Comparison of ENCODE assay signal across 31 cellular contexts in genomic region chr16:28503470-28504259, GRCh38. TPM values are rescaled to one million over a fixed set of nuclear protein-coding genes. Genes with fewer than 3 reads are reported as not detected.
DNase-seq lines count a peak whose midpoint lies in the region; ATAC-seq and TF ChIP-seq lines count a peak whose summit lies in the region.
"Had no signal": no experiment of that assay in that cellular context is flagged by ENCODE, and none has a peak within 500 bp of the region (broad histone marks: within the 10 kb centered on the region; RNA-seq: fewer than 3 reads in every experiment).

No MANE protein-coding gene starts in this region.

- no peak for DNase-seq in CD4-positive, alpha-beta memory T cell
- DNase-seq in H7: peak; percentile 60
- DNase-seq in RWPE2 (ENCODE audit: low spot score): no peak
- DNase-seq in stimulated activated effector memory CD8-positive, alpha-beta T cell treated with anti-CD3 and anti-CD28 coated beads, Interleukin-12 subunit alpha, Interleukin-12 subunit beta, amount 100 ng/mL, for 72 hours (ENCODE audit: low spot score in 2 of 2): no peak
- no peak for DNase-seq in T-helper 2 cell treated with Interferon-gamma antibody and Interleukin-4, amounts not matched to agents 5 μg/mL and 100 μg/mL, for 36 hours (ENCODE audit: low spot score)
- no peak for DNase-seq in caudate nucleus (lab: John Stamatoyannopoulos, UW)
- DNase-seq: activated CD4-positive, alpha-beta memory T cell treated with anti-CD3 and anti-CD28 coated beads for 36 hours; aorta; CD4-positive, alpha-beta T cell; effector memory CD4-positive, alpha-beta T cell; EL; erythroblast; H9; heart left ventricle; KBM-7; left cardiac atrium; mammary epithelial cell; NCI-H1417 treated with DMSO at 0.1 percent for 48 hours; NCI-H2081 treated with DMSO at 0.1 percent for 48 hours; nephron progenitor cell; OCI-M1; pancreas; Right ventricle myocardium superior had no signal

- H3K4me1 ChIP-seq in CD4-positive, alpha-beta memory T cell (ENCODE audit: insufficient read depth, low read length): peaks cover 15% of the 10 kb centered on the region
- H3K4me1 ChIP-seq in RWPE2 (ENCODE audit: insufficient read depth, poor library complexity, severe bottlenecking): no peaks in the 10 kb centered on the region
- H3K4me1 ChIP-seq: pancreas had no signal

- H3K4me3 Mint-ChIP-seq in CD4-positive, alpha-beta memory T cell: no peak overlapping the region
- H3K4me3 Mint-ChIP-seq in stimulated activated effector memory CD8-positive, alpha-beta T cell treated with anti-CD3 and anti-CD28 coated beads, Interleukin-12 subunit alpha, Interleukin-12 subunit beta, amount 100 ng/mL, for 72 hours: no peak overlapping the region
- no peak overlapping the region for H3K4me3 Mint-ChIP-seq in T-helper 2 cell treated with Interferon-gamma antibody and Interleukin-4, amounts not matched to agents 5 μg/mL and 100 μg/mL, for 36 hours
- H3K4me3 Mint-ChIP-seq: activated CD4-positive, alpha-beta memory T cell treated with anti-CD3 and anti-CD28 coated beads for 36 hours; activated T-helper 17 cell treated with anti-CD3 and anti-CD28 coated beads, Interleukin-2, amount 50 U/mL, for 72 hours; CD4-positive, alpha-beta T cell; H9; nephron progenitor cell; type B pancreatic cell had no signal

- H3K27me3 ChIP-seq in CD4-positive, alpha-beta memory T cell (ENCODE audit: insufficient read depth, low read length): no peaks in the 10 kb centered on the region
- no peaks in the 10 kb centered on the region; the same call in 1 of the 2 replicates for H3K27me3 ChIP-seq in H7 (ENCODE audit: control insufficient read depth, insufficient read depth, low read length)
- no peaks in the 10 kb centered on the region for H3K27me3 ChIP-seq in RWPE2 (ENCODE audit: insufficient read depth, poor library complexity, severe bottlenecking)
- H3K27me3 ChIP-seq: pancreas had no signal

- no peaks in the 10 kb centered on the region for H3K9me3 ChIP-seq in CD4-positive, alpha-beta memory T cell (ENCODE audit: control insufficient read depth in 1 of 2, low read length in 2 of 2)
- no peaks in the 10 kb centered on the region for H3K9me3 ChIP-seq in RWPE2 (ENCODE audit: severe bottlenecking)
- H3K9me3 ChIP-seq: heart left ventricle, pancreas had no signal

- no peak overlapping the region for H3K4me3 ChIP-seq in CD4-positive, alpha-beta memory T cell (ENCODE audit: low read length in 2 of 2)
- H3K4me3 ChIP-seq in H7 (ENCODE audit: insufficient read depth, low read depth, low read length) (no peak overlapping the region), RWPE2 (ENCODE audit: severe bottlenecking) (no peak overlapping the region)
- H3K4me3 ChIP-seq: cardiac muscle cell, coronary artery, heart left ventricle, pancreas had no signal

- peak; percentile 35; the same call in 2 of the 3 replicates for ATAC-seq in RWPE2 (ENCODE audit: low read depth)
- no peak for ATAC-seq in stimulated activated effector memory CD8-positive, alpha-beta T cell treated with anti-CD3 and anti-CD28 coated beads, Interleukin-12 subunit alpha, Interleukin-12 subunit beta, amount 100 ng/mL, for 72 hours
- ATAC-seq in GM21390 (IDR thresholded peaks at IDR 0.05; ENCODE audit: unreplicated experiment): no peak
- ATAC-seq: activated naive CD4-positive, alpha-beta T cell treated with anti-CD3 and anti-CD28 coated beads, Interleukin-2, amount 50 U/mL, for 72 hours; activated T-helper 17 cell treated with anti-CD3 and anti-CD28 coated beads, Interleukin-2, amount 50 U/mL, for 72 hours; heart left ventricle; left cardiac atrium; pancreas had no signal

- POLR2A ChIA-PET in CD4-positive, alpha-beta memory T cell (lab: Charles Lee; ENCODE audit: partially characterized antibody): interaction anchor here (1.7 to 2.6 kb wide), 3 partner anchors 9 to 31 kb away, joined by 4 to 17 read pairs (median 12); partner anchors contain the start of gene APOBR

- H3K36me3 Mint-ChIP-seq in CD4-positive, alpha-beta memory T cell: peaks cover 0 to 4% of the 10 kb centered on the region in 2 donors
- H3K36me3 Mint-ChIP-seq in stimulated activated effector memory CD8-positive, alpha-beta T cell treated with anti-CD3 and anti-CD28 coated beads, Interleukin-12 subunit alpha, Interleukin-12 subunit beta, amount 100 ng/mL, for 72 hours: peaks cover 2% of the 10 kb centered on the region
- peaks cover 5% of the 10 kb centered on the region for H3K36me3 Mint-ChIP-seq in T-helper 2 cell treated with Interferon-gamma antibody and Interleukin-4, amounts not matched to agents 5 μg/mL and 100 μg/mL, for 36 hours (ENCODE audit: low read depth)
- H3K36me3 Mint-ChIP-seq: activated CD4-positive, alpha-beta memory T cell treated with anti-CD3 and anti-CD28 coated beads for 36 hours; activated naive CD4-positive, alpha-beta T cell treated with anti-CD3 and anti-CD28 coated beads, Interleukin-2, amount 50 U/mL, for 72 hours; type B pancreatic cell had no signal

- intact Hi-C loops in CD4-positive, alpha-beta memory T cell (cut with micrococcal nuclease): no loop called here

- CTCF ChIA-PET in CD4-positive, alpha-beta memory T cell (lab: Charles Lee; ENCODE audit: partially characterized antibody): interaction anchor here (1.4 kb wide), 1 partner anchor 12 kb away, joined by 4 read pairs; no protein-coding TSS in a partner anchor

- no peak for TF ChIP-seq CTCF in RWPE2 (IDR thresholded peaks at IDR 0.05; ENCODE audit: poor library complexity, severe bottlenecking)

- H3K27ac Mint-ChIP-seq in CD4-positive, alpha-beta memory T cell: peak overlapping the region in 4 of 7 donors; percentile 22 to 70 (median 67)
- peak overlapping the region; percentile 76 for H3K27ac Mint-ChIP-seq in stimulated activated effector memory CD8-positive, alpha-beta T cell treated with anti-CD3 and anti-CD28 coated beads, Interleukin-12 subunit alpha, Interleukin-12 subunit beta, amount 100 ng/mL, for 72 hours
- H3K27ac Mint-ChIP-seq in T-helper 2 cell treated with Interferon-gamma antibody and Interleukin-4, amounts not matched to agents 5 μg/mL and 100 μg/mL, for 36 hours: no peak overlapping the region
- H3K27ac Mint-ChIP-seq: activated CD4-positive, alpha-beta memory T cell treated with anti-CD3 and anti-CD28 coated beads for 36 hours; activated naive CD4-positive, alpha-beta T cell treated with anti-CD3 and anti-CD28 coated beads, Interleukin-2, amount 50 U/mL, for 72 hours; activated T-helper 17 cell treated with anti-CD3 and anti-CD28 coated beads, Interleukin-2, amount 50 U/mL, for 72 hours; CD4-positive, alpha-beta T cell; nephron progenitor cell; type B pancreatic cell had no signal

- no peak overlapping the region for H3K27ac ChIP-seq in CD4-positive, alpha-beta memory T cell (ENCODE audit: low read depth, low read length)
- H3K27ac ChIP-seq in RWPE2 (ENCODE audit: poor library complexity, severe bottlenecking) (no peak overlapping the region), caudate nucleus (ENCODE audit: low read depth, low read length) (no peak overlapping the region)
- H3K27ac ChIP-seq: cardiac muscle cell, coronary artery, heart left ventricle, pancreas had no signal

- H3K27me3 Mint-ChIP-seq in CD4-positive, alpha-beta memory T cell: no peaks in the 10 kb centered on the region
- peaks cover 4% of the 10 kb centered on the region for H3K27me3 Mint-ChIP-seq in T-helper 2 cell treated with Interferon-gamma antibody and Interleukin-4, amounts not matched to agents 5 μg/mL and 100 μg/mL, for 36 hours (ENCODE audit: low read depth)
- H3K27me3 Mint-ChIP-seq: activated CD4-positive, alpha-beta memory T cell treated with anti-CD3 and anti-CD28 coated beads for 36 hours; activated T-helper 17 cell treated with anti-CD3 and anti-CD28 coated beads, Interleukin-2, amount 50 U/mL, for 72 hours; CD4-positive, alpha-beta T cell had no signal

- no peaks in the 10 kb centered on the region for H3K36me3 ChIP-seq in CD4-positive, alpha-beta memory T cell (ENCODE audit: insufficient read depth, low read length)
- H3K36me3 ChIP-seq in H7 (replicated peaks; ENCODE audit: control insufficient read depth, insufficient read depth, low read length) (no peaks in the 10 kb centered on the region), RWPE2 (ENCODE audit: low read depth) (no peaks in the 10 kb centered on the region)
- H3K36me3 ChIP-seq: cardiac muscle cell, pancreas had no signal

- H3K9me3 Mint-ChIP-seq in CD4-positive, alpha-beta memory T cell: peaks cover 0 to 2% (median 0%) of the 10 kb centered on the region in 8 donors
- no peaks in the 10 kb centered on the region for H3K9me3 Mint-ChIP-seq in stimulated activated effector memory CD8-positive, alpha-beta T cell treated with anti-CD3 and anti-CD28 coated beads, Interleukin-12 subunit alpha, Interleukin-12 subunit beta, amount 100 ng/mL, for 72 hours
- H3K9me3 Mint-ChIP-seq in T-helper 2 cell treated with Interferon-gamma antibody and Interleukin-4, amounts not matched to agents 5 μg/mL and 100 μg/mL, for 36 hours: no peaks in the 10 kb centered on the region
- H3K9me3 Mint-ChIP-seq: activated CD4-positive, alpha-beta memory T cell treated with anti-CD3 and anti-CD28 coated beads for 36 hours; activated naive CD4-positive, alpha-beta T cell treated with anti-CD3 and anti-CD28 coated beads, Interleukin-2, amount 50 U/mL, for 72 hours; activated T-helper 17 cell treated with anti-CD3 and anti-CD28 coated beads, Interleukin-2, amount 50 U/mL, for 72 hours; CD4-positive, alpha-beta T cell; H9; nephron progenitor cell; type B pancreatic cell had no signal

- peaks cover 11 to 20% (median 12%) of the 10 kb centered on the region in 4 donors for H3K4me1 Mint-ChIP-seq in CD4-positive, alpha-beta memory T cell
- H3K4me1 Mint-ChIP-seq in stimulated activated effector memory CD8-positive, alpha-beta T cell treated with anti-CD3 and anti-CD28 coated beads, Interleukin-12 subunit alpha, Interleukin-12 subunit beta, amount 100 ng/mL, for 72 hours: peaks cover 26% of the 10 kb centered on the region
- H3K4me1 Mint-ChIP-seq in T-helper 2 cell treated with Interferon-gamma antibody and Interleukin-4, amounts not matched to agents 5 μg/mL and 100 μg/mL, for 36 hours (ENCODE audit: low read depth): peaks cover 15% of the 10 kb centered on the region

RNA-seq across cellular contexts. Expression of gene IL27, which starts 3.0 kb away (rescaled TPM):
- not detected for total RNA-seq in CD4-positive, alpha-beta memory T cell
- polyA plus RNA-seq in CD4-positive, alpha-beta memory T cell: not detected
- not detected in 2 replicates for total RNA-seq in H7 (2014; rRNA removed; shearing (Covaris generic))
- total RNA-seq: activated CD4-positive, alpha-beta memory T cell treated with anti-CD3 and anti-CD28 coated beads for 36 hours; activated naive CD4-positive, alpha-beta T cell treated with anti-CD3 and anti-CD28 coated beads, Interleukin-2, amount 50 U/mL, for 72 hours; activated T-helper 17 cell treated with anti-CD3 and anti-CD28 coated beads, Interleukin-2, amount 50 U/mL, for 72 hours; cardiac muscle cell; CD4-positive, alpha-beta T cell; H9; HT-29; left cardiac atrium; mammary epithelial cell; NCI-H460; Right ventricle myocardium superior had no signal
- polyA plus RNA-seq: cardiac muscle cell, mammary epithelial cell had no signal

RNA-seq across cellular contexts. Expression of gene APOBR, which starts 9.2 kb away (rescaled TPM):
- 1 to 10 TPM; 9.1 to 9.9 TPM for total RNA-seq in CD4-positive, alpha-beta memory T cell
- 1 to 10 TPM in 1 of 2 donors, under 1 TPM in 1; 0.12 to 3.5 TPM for polyA plus RNA-seq in CD4-positive, alpha-beta memory T cell
- not detected in 2 replicates for total RNA-seq in H7 (2014; rRNA removed; shearing (Covaris generic))
- total RNA-seq: H9, HT-29 had no signal
- polyA plus RNA-seq: cardiac muscle cell had no signal

RNA-seq across cellular contexts. Expression of gene CLN3, which starts 11.8 kb away (rescaled TPM):
- 10 to 100 TPM; 62.1 to 63.6 TPM for total RNA-seq in CD4-positive, alpha-beta memory T cell
- 10 to 100 TPM; 16.8 to 33.7 TPM for polyA plus RNA-seq in CD4-positive, alpha-beta memory T cell
- 11.8 and 23.0 TPM in 2 replicates for total RNA-seq in H7 (2014; rRNA removed; shearing (Covaris generic))

RNA-seq across cellular contexts. Expression of gene NPIPB7, which starts 31.5 kb away (rescaled TPM):
- total RNA-seq in CD4-positive, alpha-beta memory T cell: 1 to 10 TPM in 1 of 2 experiments, under 1 TPM in 1; 0.72 to 1.1 TPM
- polyA plus RNA-seq in CD4-positive, alpha-beta memory T cell: not detected
- total RNA-seq in H7 (2014; rRNA removed; shearing (Covaris generic)): not detected in 2 replicates
- total RNA-seq: activated CD4-positive, alpha-beta memory T cell treated with anti-CD3 and anti-CD28 coated beads for 36 hours; activated T-helper 17 cell treated with anti-CD3 and anti-CD28 coated beads, Interleukin-2, amount 50 U/mL, for 72 hours; CD4-positive, alpha-beta T cell; heart left ventricle; HT-29; left cardiac atrium; mammary epithelial cell; NCI-H460; pancreas; Right ventricle myocardium superior had no signal
- polyA plus RNA-seq: mammary epithelial cell, pancreas had no signal

RNA-seq across cellular contexts. Expression of gene NUPR1, which starts 35.1 kb away (rescaled TPM):
- not detected for total RNA-seq in CD4-positive, alpha-beta memory T cell
- not detected for polyA plus RNA-seq in CD4-positive, alpha-beta memory T cell
- not detected in 2 replicates for total RNA-seq in H7 (2014; rRNA removed; shearing (Covaris generic))
- total RNA-seq: activated CD4-positive, alpha-beta memory T cell treated with anti-CD3 and anti-CD28 coated beads for 36 hours; activated naive CD4-positive, alpha-beta T cell treated with anti-CD3 and anti-CD28 coated beads, Interleukin-2, amount 50 U/mL, for 72 hours; activated T-helper 17 cell treated with anti-CD3 and anti-CD28 coated beads, Interleukin-2, amount 50 U/mL, for 72 hours; cardiac muscle cell; CD4-positive, alpha-beta T cell had no signal
- polyA plus RNA-seq: cardiac muscle cell had no signal

Comparison
In these comparisons a context has a peak if more than half of its experiments do, and no peak if none do; other contexts are left out.
1. RNA of gene APOBR, which starts 9.2 kb away (total RNA-seq): 9.1 to 9.9 TPM in CD4-positive, alpha-beta memory T cell; not detected in H7; every median in the first group is over 10 times any median in the second.